16 cellular contexts compared by ENCODE assay signal in the genomic region with DNA sequence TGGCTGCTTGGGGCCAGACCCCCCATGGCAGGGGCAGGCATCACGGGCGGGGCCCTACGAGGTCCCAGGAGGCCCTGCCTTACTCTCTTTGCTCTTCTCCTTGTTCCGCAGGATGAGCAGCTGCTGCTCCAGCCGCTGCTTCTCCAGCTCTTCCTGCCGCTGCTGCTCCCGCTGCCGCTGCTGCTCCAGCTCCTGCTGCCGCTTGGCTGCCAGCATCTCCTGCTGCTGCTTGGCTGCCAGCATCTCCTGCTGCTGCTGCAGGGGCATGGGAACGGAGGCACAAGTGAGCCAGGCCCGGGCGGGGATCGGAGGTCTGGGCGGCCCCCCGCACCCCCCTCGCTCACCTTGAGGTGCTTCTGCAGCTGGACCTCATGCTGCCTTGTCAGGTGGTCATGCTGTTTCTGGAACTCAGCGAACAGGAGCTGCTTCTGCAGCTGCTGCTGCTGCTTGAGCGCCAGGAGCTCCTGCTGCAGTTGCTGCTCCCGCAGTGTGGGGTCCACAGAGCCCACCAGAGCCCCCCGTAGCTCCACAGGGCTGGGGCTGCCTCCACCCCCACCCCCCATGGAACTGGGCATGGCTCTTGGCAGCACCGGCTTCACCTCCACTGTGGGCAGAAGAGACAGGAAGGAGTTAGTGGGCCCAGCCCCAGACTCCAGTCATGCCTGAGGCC. TPM values are rescaled to one million over a fixed set of nuclear protein-coding genes. Genes with fewer than 3 reads are reported as not detected.
A peak's percentile ranks its signal among the peaks of the same experiment; 100 is the strongest.
DNase-seq lines count a peak whose midpoint lies in the region; ATAC-seq and TF ChIP-seq lines count a peak whose summit lies in the region.
"Had no signal": no experiment of that assay in that cellular context is flagged by ENCODE, and none has a peak within 500 bp of the region (broad histone marks: within the 10 kb centered on the region; RNA-seq: fewer than 3 reads in every experiment).

No MANE protein-coding gene starts in this region.

- peaks cover 36% of the 10 kb centered on the region for H3F3A ChIP-seq in PC-9 (ENCODE audit: insufficient read depth, low read depth)

- intact Hi-C loops in psoas muscle (cut with DNase I) (no loop called here), PC-9 (cut with micrococcal nuclease; ENCODE audit: unreplicated experiment) (no loop called here)

- no peaks in the 10 kb centered on the region for H3K27me3 ChIP-seq in psoas muscle (ENCODE audit: insufficient read depth in 3 of 3, low read length in 2 of 3)
- no peaks in the 10 kb centered on the region for H3K27me3 ChIP-seq in PC-9 (ENCODE audit: insufficient read depth, low read depth)

- H3K4me3 ChIP-seq in psoas muscle (no peak overlapping the region), PC-9 (no peak overlapping the region)
- H3K4me3 ChIP-seq: GM23248 had no signal

- H3K4me1 ChIP-seq in psoas muscle, result peaks cover 36% of the 10 kb centered on the region
- peaks cover 30% of the 10 kb centered on the region for H3K4me1 ChIP-seq in PC-9 (replicated peaks; ENCODE audit: insufficient read depth)

- H3K4me3 Mint-ChIP-seq in endothelial cell (ENCODE audit: unreplicated experiment), result no peak overlapping the region
- no peak overlapping the region for H3K4me3 Mint-ChIP-seq in activated T-cell treated with anti-CD3 and anti-CD28 coated beads, Interleukin-2, amount 50 U/mL, for 4 hours
- H3K4me3 Mint-ChIP-seq: HFFc6 had no signal

- H3K9me3 Mint-ChIP-seq in endothelial cell (ENCODE audit: unreplicated experiment), result no peaks in the 10 kb centered on the region
- no peaks in the 10 kb centered on the region for H3K9me3 Mint-ChIP-seq in activated T-cell treated with anti-CD3 and anti-CD28 coated beads, Interleukin-2, amount 50 U/mL, for 4 hours
- H3K9me3 Mint-ChIP-seq: HFFc6 had no signal

- no peak overlapping the region for H2AFZ ChIP-seq in PC-9
- H2AFZ ChIP-seq: GM23248 had no signal

- peaks cover 9% of the 10 kb centered on the region for H3K36me3 Mint-ChIP-seq in endothelial cell (ENCODE audit: low read depth, unreplicated experiment)
- peaks cover 13% of the 10 kb centered on the region for H3K36me3 Mint-ChIP-seq in activated T-cell treated with anti-CD3 and anti-CD28 coated beads, Interleukin-2, amount 50 U/mL, for 4 hours (ENCODE audit: insufficient read depth)

- POLR2A ChIA-PET in PC-9 (lab: Charles Lee; ENCODE audit: unreplicated experiment), result interaction anchor here (0.7 kb wide), 1 partner anchor 160 kb away, joined by 3 read pairs; no protein-coding TSS in a partner anchor

- no peaks in the 10 kb centered on the region for H3K9me2 ChIP-seq in PC-9 (ENCODE audit: insufficient read depth)

- no peaks in the 10 kb centered on the region for H3K9me3 ChIP-seq in psoas muscle
- no peaks in the 10 kb centered on the region for H3K9me3 ChIP-seq in PC-9 (ENCODE audit: insufficient read depth, low read depth)

- peak overlapping the region; percentile 77 for H3K27ac Mint-ChIP-seq in endothelial cell (ENCODE audit: unreplicated experiment)
- H3K27ac Mint-ChIP-seq: HFFc6 had no signal

- H3K4me1 Mint-ChIP-seq in endothelial cell (ENCODE audit: unreplicated experiment), result peaks cover 42% of the 10 kb centered on the region
- H3K4me1 Mint-ChIP-seq in activated T-cell treated with anti-CD3 and anti-CD28 coated beads, Interleukin-2, amount 50 U/mL, for 4 hours (ENCODE audit: low read depth), result peaks cover 11% of the 10 kb centered on the region

- peaks cover 0 to 56% of the 10 kb centered on the region in 2 donors for H3K36me3 ChIP-seq in psoas muscle (ENCODE audit: insufficient read depth in 1 of 2, low read depth in 1 of 2)
- H3K36me3 ChIP-seq in PC-9 (ENCODE audit: low read depth), result no peaks in the 10 kb centered on the region; the same call in 1 of the 2 replicates

- H3K79me2 ChIP-seq in PC-9 (ENCODE audit: low read depth), result no peaks in the 10 kb centered on the region

- 53 to 68% (median 59%) methylated on average over 21 of the region's 21 CpGs for whole genome bisulfite sequencing in psoas muscle, 3 donors

- no TSS peak for BruUV-seq in PC-9 (replicated peaks; lab: Mats Ljungman, UMichigan)

- H3K27me3 Mint-ChIP-seq in endothelial cell (ENCODE audit: unreplicated experiment), result peaks cover 12% of the 10 kb centered on the region
- no peaks in the 10 kb centered on the region for H3K27me3 Mint-ChIP-seq in activated T-cell treated with anti-CD3 and anti-CD28 coated beads, Interleukin-2, amount 50 U/mL, for 4 hours (ENCODE audit: low read depth)

- H4K20me1 ChIP-seq in PC-9 (ENCODE audit: insufficient read depth), result no peaks in the 10 kb centered on the region

- no peak for TF ChIP-seq CTCF in endothelial cell (IDR thresholded peaks at IDR 0.05; ENCODE audit: unreplicated experiment)
- no peak for TF ChIP-seq CTCF in psoas muscle (IDR thresholded peaks at IDR 0.05)
- TF ChIP-seq CTCF in PC-9 (conservative IDR thresholded peaks at IDR 0.05), result no peak

- no peak overlapping the region for H3K4me2 ChIP-seq in PC-9

- H3K27ac ChIP-seq in psoas muscle (peak overlapping the region; percentile 46), PC-9 (no peak overlapping the region)
- H3K27ac ChIP-seq: C4-2B, GM23248 had no signal

- CTCF ChIA-PET in PC-9 (lab: Charles Lee), result no interaction called here

- DNase-seq in NCI-H2227 (lab: John Stamatoyannopoulos, UW; ENCODE audit: unreplicated experiment) (peak; percentile 54), NCI-H2227 treated with DMSO at 0.1 percent for 48 hours (lab: John Stamatoyannopoulos, UW) (no peak), NCI-H446 treated with DMSO at 0.1 percent for 48 hours (lab: John Stamatoyannopoulos, UW) (peak; percentile 31), endothelial cell (ENCODE audit: low spot score) (no peak), psoas muscle (no peak), PC-9 (no peak)
- DNase-seq in activated T-cell treated with anti-CD3 and anti-CD28 coated beads, Interleukin-2, amount 50 U/mL, for 4 hours, result no peak
- DNase-seq in stimulated activated naive CD8-positive, alpha-beta T cell treated with anti-CD3 and anti-CD28 coated beads, Interleukin-15, Interleukin-2, amounts not matched to agents 100 U/mL and 50 U/mL, for 24 hours, result no peak
- DNase-seq: DMS79 treated with DMSO at 0.1 percent for 48 hours, GM23248, HFFc6, KG1, NCI-H1092 treated with DMSO at 0.1 percent for 48 hours, NCI-H1930 had no signal

- ATAC-seq in psoas muscle, result no peak
- no peak for ATAC-seq in activated T-cell treated with anti-CD3 and anti-CD28 coated beads, Interleukin-2, amount 50 U/mL, for 4 hours
- no peak for ATAC-seq in stimulated activated naive CD8-positive, alpha-beta T cell treated with anti-CD3 and anti-CD28 coated beads, Interleukin-15, Interleukin-2, amounts not matched to agents 100 U/mL and 50 U/mL, for 24 hours
- ATAC-seq: Right ventricle myocardium inferior had no signal

RNA-seq across cellular contexts. Expression of a gene that starts 22.8 kb away (rescaled TPM):
- total RNA-seq in endothelial cell (ENCODE audit: unreplicated experiment), result 113 TPM
- total RNA-seq in psoas muscle, result 10 to 100 TPM; 27.7 to 43.3 (median 37.6) TPM
- 10 to 100 TPM; 43.9 to 72.9 (median 61.0) TPM for polyA plus RNA-seq in psoas muscle
- 69.3 and 70.9 TPM in 2 replicates for total RNA-seq in PC-9 (2021)
- total RNA-seq in activated T-cell treated with anti-CD3 and anti-CD28 coated beads, Interleukin-2, amount 50 U/mL, for 4 hours, result 10 to 100 TPM; 24.7 to 28.4 (median 24.9) TPM

RNA-seq across cellular contexts. Expression of a gene that starts 26.9 kb away (rescaled TPM):
- total RNA-seq in endothelial cell (ENCODE audit: unreplicated experiment) (63.0 TPM), psoas muscle (10 to 100 TPM; 39.6 to 65.9 (median 52.9) TPM), PC-9 (2021) (60.9 and 62.7 TPM in 2 replicates)
- 10 to 100 TPM; 42.7 to 52.9 (median 47.9) TPM for polyA plus RNA-seq in psoas muscle
- total RNA-seq in activated T-cell treated with anti-CD3 and anti-CD28 coated beads, Interleukin-2, amount 50 U/mL, for 4 hours, result 10 to 100 TPM; 77.6 to 88.2 (median 85.9) TPM

RNA-seq across cellular contexts. Expression of a gene that starts 30.1 kb away (rescaled TPM):
- total RNA-seq in endothelial cell (ENCODE audit: unreplicated experiment) (51.4 TPM), psoas muscle (10 to 100 TPM; 24.4 to 75.6 (median 61.2) TPM), PC-9 (2021) (24.0 and 40.5 TPM in 2 replicates)
- 10 to 100 TPM in 2 of 3 donors, 1 to 10 TPM in 1; 8.8 to 35.8 (median 30.2) TPM for polyA plus RNA-seq in psoas muscle
- 10 to 100 TPM; 14.6 to 19.7 (median 16.2) TPM for total RNA-seq in activated T-cell treated with anti-CD3 and anti-CD28 coated beads, Interleukin-2, amount 50 U/mL, for 4 hours

RNA-seq across cellular contexts. Expression of a gene that starts 48.4 kb away (rescaled TPM):
- 6.1 TPM for total RNA-seq in endothelial cell (ENCODE audit: unreplicated experiment)
- total RNA-seq in psoas muscle, result 1 to 10 TPM in 1 of 4 donors, under 1 TPM in 3; 0.25 to 1.1 (median 0.39) TPM
- under 1 TPM; 0.53 to 0.77 (median 0.65) TPM for polyA plus RNA-seq in psoas muscle
- 14.5 and 15.7 TPM in 2 replicates for total RNA-seq in PC-9 (2021)
- total RNA-seq in activated T-cell treated with anti-CD3 and anti-CD28 coated beads, Interleukin-2, amount 50 U/mL, for 4 hours, result 1 to 10 TPM; 6.4 to 9.4 (median 7.9) TPM

Comparison
In these comparisons a context has a peak if more than half of its experiments do, and no peak if none do; other contexts are left out.
1. DNase-seq: peak in NCI-H2227 (single experiment) and NCI-H446 treated with DMSO at 0.1 percent for 48 hours (single experiment); none in NCI-H2227 treated with DMSO at 0.1 percent for 48 hours (single experiment), endothelial cell (single experiment), psoas muscle (0 of 2), PC-9 (0 of 2), activated T-cell treated with anti-CD3 and anti-CD28 coated beads, Interleukin-2, amount 50 U/mL, for 4 hours (single experiment) and stimulated activated naive CD8-positive, alpha-beta T cell treated with anti-CD3 and anti-CD28 coated beads, Interleukin-15, Interleukin-2, amounts not matched to agents 100 U/mL and 50 U/mL, for 24 hours (single experiment).